28 cellular contexts compared by ENCODE assay signal in the genomic region with DNA sequence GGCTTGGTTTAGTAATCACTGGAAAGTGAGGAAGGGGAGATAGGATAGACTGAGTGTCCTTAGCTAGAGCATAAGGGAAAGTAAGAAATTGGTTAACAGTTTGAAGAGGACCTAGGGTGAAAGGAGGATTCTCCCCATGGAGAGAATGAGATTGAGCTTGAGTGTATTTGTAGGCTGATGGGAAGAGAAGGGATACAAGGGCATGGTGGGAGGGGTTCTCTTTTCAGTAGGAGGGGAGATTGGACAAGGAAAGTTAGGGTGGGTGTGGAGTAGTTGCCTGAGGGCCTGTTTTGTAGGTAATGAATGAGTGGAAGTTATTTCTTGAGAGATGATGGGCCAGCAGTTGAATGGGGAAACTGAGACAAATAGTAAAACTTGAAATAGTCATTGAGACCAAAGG. TPM values are rescaled to one million over a fixed set of nuclear protein-coding genes. Genes with fewer than 3 reads are reported as not detected.
DNase-seq lines count a peak whose midpoint lies in the region; ATAC-seq, FAIRE-seq and TF ChIP-seq lines count a peak whose summit lies in the region.
"Had no signal": no experiment of that assay in that cellular context is flagged by ENCODE, and none has a peak within 500 bp of the region (broad histone marks: within the 10 kb centered on the region; RNA-seq: fewer than 3 reads in every experiment).

No MANE protein-coding gene starts in this region.

- no peak overlapping the region for H4K91ac ChIP-seq in H1 (replicated peaks; ENCODE audit: insufficient read length, low read length)

- peaks cover 69% of the 10 kb centered on the region for H3K4me1 ChIP-seq in Loucy (ENCODE audit: insufficient read depth, low read length, poor library complexity, severe bottlenecking)
- H3K4me1 ChIP-seq in H1 (replicated peaks in 1 of 4; ENCODE audit: control insufficient read depth in 3 of 4, insufficient read depth in 4 of 4, low read length in 3 of 4), result peaks cover 0 to 10% (median 3%) of the 10 kb centered on the region in 4 experiments; a peak in 4 of 7 replicates
- peaks cover 39% of the 10 kb centered on the region for H3K4me1 ChIP-seq in neural progenitor cell
- H3K4me1 ChIP-seq: prostate gland had no signal

- H3K79me2 ChIP-seq in Loucy (ENCODE audit: insufficient read depth, low read length) (peaks cover 53% of the 10 kb centered on the region), H1 (ENCODE audit: control insufficient read depth in 1 of 2, insufficient read depth in 2 of 2, low read length in 2 of 2) (peaks cover 6 to 76% of the 10 kb centered on the region in 2 experiments), neural progenitor cell (ENCODE audit: low read depth) (peaks cover 77% of the 10 kb centered on the region)

- no peak overlapping the region for H4K8ac ChIP-seq in H1 (ENCODE audit: extremely low read depth, insufficient read depth, low read length)

- H3K14ac ChIP-seq in H1 (ENCODE audit: insufficient read length), result no peak overlapping the region

- H2AK5ac ChIP-seq in H1 (ENCODE audit: low read depth, low read length), result no peak overlapping the region

- H3F3A ChIP-seq in Loucy (ENCODE audit: low read depth) (0 out of 2 replicates have a peak, but pooled peaks cover 5% of the 10 kb centered on the region), neural progenitor cell (ENCODE audit: low read depth) (peaks cover 30% of the 10 kb centered on the region)

- POLR2A ChIA-PET in H1 (lab: Charles Lee; ENCODE audit: partially characterized antibody), result no interaction called here
- POLR2A ChIA-PET in CD4-positive, alpha-beta T cell (lab: Charles Lee), result interaction anchor here (3.5 to 3.6 kb wide), 2 partner anchors 198 to 207 kb away, joined by 17 to 42 read pairs; a partner anchor contains a TSS
- POLR2A ChIA-PET in naive thymus-derived CD8-positive, alpha-beta T cell (lab: Charles Lee), result interaction anchor here (0.9 to 2.9 kb wide), 2 partner anchors 31 to 208 kb away, joined by 3 to 23 read pairs; a partner anchor contains a TSS

- no peak overlapping the region for H4K5ac ChIP-seq in H1 (ENCODE audit: insufficient read length, low read depth, low read length)

- H3K4me3 ChIP-seq in GM12864 (ENCODE audit: low read depth, low read length), result peak overlapping the region; percentile 9; the same call in 1 of the 2 replicates
- peak overlapping the region; percentile 80 for H3K4me3 ChIP-seq in Loucy (ENCODE audit: low read length, poor library complexity, severe bottlenecking)
- H3K4me3 ChIP-seq in H1 (ENCODE audit: extremely low read depth in 1 of 4, insufficient read depth in 2 of 4, low read depth in 3 of 4, low read length in 4 of 4), result peak overlapping the region in 2 of 4 experiments; percentile 13 to 89; a peak in 4 of 8 replicates
- peak overlapping the region; percentile 73 for H3K4me3 ChIP-seq in neural progenitor cell
- H3K4me3 ChIP-seq: lung, prostate gland, transverse colon had no signal

- no peak for DNase-seq in GM12864 (ENCODE audit: low read depth)
- no peak for DNase-seq in H1 (ENCODE audit: low read depth in 1 of 2, low spot score in 2 of 2)
- no peak for DNase-seq in neural progenitor cell (ENCODE audit: low spot score)
- no peak for DNase-seq in CD4-positive, alpha-beta T cell
- no peak for DNase-seq in GDM1 (lab: John Stamatoyannopoulos, UW)
- DNase-seq in naive thymus-derived CD8-positive, alpha-beta T cell, result no peak
- DNase-seq: activated CD4-positive, alpha-beta T cell treated with anti-CD3 and anti-CD28 coated beads for 48 hours; activated naive CD4-positive, alpha-beta T cell treated with anti-CD3 and anti-CD28 coated beads for 36 hours; activated T-cell treated with anti-CD3 and anti-CD28 coated beads, Interleukin-2, amount 50 U/mL, for 72 hours; CD8-positive, alpha-beta memory T cell; DMS153; effector memory CD4-positive, alpha-beta T cell; foreskin melanocyte; Kasumi-1; NCI-H1694 treated with DMSO at 0.1 percent for 48 hours; NCI-H2171; NCI-H524; RPMI8226; stimulated activated CD8-positive, alpha-beta memory T cell treated with anti-CD3 and anti-CD28 coated beads, Interleukin-4, amount 100 ng/mL, for 48 hours; T-helper 2 cell; transverse colon had no signal

- H3K4me2 ChIP-seq in Loucy (ENCODE audit: low read depth, low read length, poor library complexity, severe bottlenecking) (peak overlapping the region; percentile 81), H1 (ENCODE audit: insufficient read depth in 1 of 2, low read depth in 2 of 2, low read length in 2 of 2) (peak overlapping the region; percentile 78 to 90; a peak in 2 of 4 replicates), neural progenitor cell (peak overlapping the region; percentile 77)

- CTCF ChIA-PET in H1 (lab: Charles Lee; ENCODE audit: partially characterized antibody), result interaction anchor here (1.2 kb wide), 1 partner anchor 9 kb away, joined by 3 read pairs; no protein-coding TSS in a partner anchor
- CTCF ChIA-PET in CD4-positive, alpha-beta T cell (lab: Charles Lee), result no interaction called here

- no peaks in the 10 kb centered on the region; the same call in 1 of the 2 replicates for H3K79me1 ChIP-seq in H1 (ENCODE audit: low read depth, low read length)

- H3K56ac ChIP-seq in H1 (replicated peaks; ENCODE audit: insufficient read length, low read depth, low read length), result no peak overlapping the region

- no peaks in the 10 kb centered on the region for H3K9me2 ChIP-seq in Loucy (replicated peaks; ENCODE audit: low read depth, low read length)

- ATAC-seq in CD4-positive, alpha-beta T cell (ENCODE audit: poor library complexity), result no peak
- no peak for ATAC-seq in naive thymus-derived CD8-positive, alpha-beta T cell
- ATAC-seq: activated T-cell treated with anti-CD3 and anti-CD28 coated beads, Interleukin-2, amount 50 U/mL, for 72 hours; esophagus mucosa had no signal

- no peaks in the 10 kb centered on the region for H3K9me3 Mint-ChIP-seq in neural progenitor cell
- no peaks in the 10 kb centered on the region for H3K9me3 Mint-ChIP-seq in CD4-positive, alpha-beta T cell
- H3K9me3 Mint-ChIP-seq in naive thymus-derived CD8-positive, alpha-beta T cell, result no peaks in the 10 kb centered on the region
- H3K9me3 Mint-ChIP-seq: activated naive CD4-positive, alpha-beta T cell treated with anti-CD3 and anti-CD28 coated beads for 36 hours; activated T-cell treated with anti-CD3 and anti-CD28 coated beads, Interleukin-2, amount 50 U/mL, for 72 hours; CD8-positive, alpha-beta memory T cell had no signal

- no peak for FAIRE-seq in H1 (lab: Jason Lieb, UNC)
- FAIRE-seq: colon, islet of Langerhans had no signal

- H3K36me3 ChIP-seq in Loucy (ENCODE audit: insufficient read depth, low read length), result no peaks in the 10 kb centered on the region
- H3K36me3 ChIP-seq in H1 (ENCODE audit: control insufficient read depth in 2 of 4, insufficient read depth in 4 of 4, low read length in 3 of 4), result no peaks in the 10 kb centered on the region
- H3K36me3 ChIP-seq in neural progenitor cell, result no peaks in the 10 kb centered on the region
- H3K36me3 ChIP-seq: neutrophil, prostate gland, transverse colon had no signal

- no peaks in the 10 kb centered on the region for H3K27me3 ChIP-seq in Loucy (ENCODE audit: insufficient read depth, low read length, poor library complexity, severe bottlenecking)
- H3K27me3 ChIP-seq in H1 (replicated peaks in 1 of 4; ENCODE audit: control insufficient read depth in 3 of 4, extremely low read depth in 1 of 4, insufficient read depth in 3 of 4, low read length in 3 of 4), result no peaks in the 10 kb centered on the region
- H3K27me3 ChIP-seq in neural progenitor cell, result no peaks in the 10 kb centered on the region
- no peaks in the 10 kb centered on the region for H3K27me3 ChIP-seq in CD4-positive, alpha-beta T cell (ENCODE audit: control insufficient read depth, insufficient read depth, low read length)
- H3K27me3 ChIP-seq: transverse colon had no signal

- no peak overlapping the region for H2AFZ ChIP-seq in Loucy (ENCODE audit: low read length)
- H2AFZ ChIP-seq in H1 (ENCODE audit: low read length), result no peak overlapping the region
- H2AFZ ChIP-seq in neural progenitor cell (replicated peaks), result no peak overlapping the region

- H3K4me1 Mint-ChIP-seq in neural progenitor cell, result peaks cover 5% of the 10 kb centered on the region
- H3K4me1 Mint-ChIP-seq in CD4-positive, alpha-beta T cell (ENCODE audit: low read depth), result peaks cover 13% of the 10 kb centered on the region
- peaks cover 5 to 32% (median 22%) of the 10 kb centered on the region in 4 donors for H3K4me1 Mint-ChIP-seq in naive thymus-derived CD8-positive, alpha-beta T cell

- H3K18ac ChIP-seq in H1 (ENCODE audit: extremely low read depth, low read length), result no peak overlapping the region

- no peak overlapping the region for H2BK120ac ChIP-seq in H1 (replicated peaks; ENCODE audit: low read depth, low read length)

- TF ChIP-seq EP300 in H1 (IDR thresholded peaks at IDR 0.05; ENCODE audit: borderline replicate concordance in 1 of 2, low read depth in 2 of 2, low read length in 2 of 2), result no peak

- intact Hi-C loops in CD4-positive, alpha-beta T cell (cut with DNase I, micrococcal nuclease), result loop anchor here in 1 of 2 experiments (5.0 to 10.0 kb wide), 2 partner anchors 686 to 1277 kb away; a partner anchor contains a TSS

- no peak overlapping the region for H3K4me3 Mint-ChIP-seq in neural progenitor cell
- no peak overlapping the region for H3K4me3 Mint-ChIP-seq in CD4-positive, alpha-beta T cell
- H3K4me3 Mint-ChIP-seq in naive thymus-derived CD8-positive, alpha-beta T cell, result no peak overlapping the region
- H3K4me3 Mint-ChIP-seq: activated naive CD4-positive, alpha-beta T cell treated with anti-CD3 and anti-CD28 coated beads for 36 hours; activated T-cell treated with anti-CD3 and anti-CD28 coated beads, Interleukin-2, amount 50 U/mL, for 72 hours; CD8-positive, alpha-beta memory T cell had no signal

- no peak overlapping the region for H2BK5ac ChIP-seq in H1 (ENCODE audit: low read depth, low read length)

- H3K9ac ChIP-seq in Loucy (ENCODE audit: low read depth, low read length, poor library complexity, severe bottlenecking), result no peak overlapping the region
- H3K9ac ChIP-seq in H1 (replicated peaks in 1 of 4; ENCODE audit: extremely low read depth in 1 of 4, low read depth in 3 of 4, low read length in 3 of 4), result no peak overlapping the region; a peak in 1 of 7 replicates
- no peak overlapping the region for H3K9ac ChIP-seq in neural progenitor cell

- no peak for TF ChIP-seq RAD21 in H1 (IDR thresholded peaks at IDR 0.05 in 1 of 2, conservative IDR thresholded peaks at IDR 0.05 in 1 of 2; ENCODE audit: low read depth in 2 of 2, low read length in 2 of 2)

- no peak overlapping the region for H2BK12ac ChIP-seq in H1 (ENCODE audit: low read depth, low read length)

- peaks cover 11% of the 10 kb centered on the region for H3K23me2 ChIP-seq in H1 (ENCODE audit: low read depth, low read length)

- TF ChIP-seq POLR2A in H1 (IDR thresholded peaks at IDR 0.05; ENCODE audit: control extremely low read depth in 1 of 2, low read depth in 2 of 2, low read length in 2 of 2), result no peak

- H3K27ac Mint-ChIP-seq in neural progenitor cell, result no peak overlapping the region
- no peak overlapping the region for H3K27ac Mint-ChIP-seq in CD4-positive, alpha-beta T cell
- H3K27ac Mint-ChIP-seq in naive thymus-derived CD8-positive, alpha-beta T cell, result no peak overlapping the region
- H3K27ac Mint-ChIP-seq: activated naive CD4-positive, alpha-beta T cell treated with anti-CD3 and anti-CD28 coated beads for 36 hours; activated T-cell treated with anti-CD3 and anti-CD28 coated beads, Interleukin-2, amount 50 U/mL, for 72 hours; CD8-positive, alpha-beta memory T cell had no signal

- TF ChIP-seq CTCF in GM12864 (IDR thresholded peaks at IDR 0.05; ENCODE audit: low read depth, low read length, missing control alignments) (no peak), Loucy (conservative IDR thresholded peaks at IDR 0.05; ENCODE audit: low read length) (no peak), H1 (IDR thresholded peaks at IDR 0.05; ENCODE audit: control extremely low read depth in 1 of 3, insufficient read depth in 1 of 3, low read depth in 1 of 3, low read length in 3 of 3) (no peak), neural progenitor cell (IDR thresholded peaks at IDR 0.05) (no peak)
- no peak for TF ChIP-seq CTCF in CD4-positive, alpha-beta T cell (IDR thresholded peaks at IDR 0.05)

- no peak overlapping the region for H2BK15ac ChIP-seq in H1 (ENCODE audit: low read length)

- H3K27me3 Mint-ChIP-seq in neural progenitor cell (ENCODE audit: insufficient read depth, low read depth), result no peaks in the 10 kb centered on the region
- H3K27me3 Mint-ChIP-seq in CD4-positive, alpha-beta T cell, result no peaks in the 10 kb centered on the region
- no peaks in the 10 kb centered on the region for H3K27me3 Mint-ChIP-seq in naive thymus-derived CD8-positive, alpha-beta T cell
- H3K27me3 Mint-ChIP-seq: CD8-positive, alpha-beta memory T cell had no signal

- no peak overlapping the region for H3K23ac ChIP-seq in H1 (ENCODE audit: insufficient read length)

- no peak overlapping the region for H3K4ac ChIP-seq in H1 (replicated peaks; ENCODE audit: insufficient read length, low read depth, low read length)

- no peaks in the 10 kb centered on the region for H3K36me3 Mint-ChIP-seq in neural progenitor cell
- no peaks in the 10 kb centered on the region for H3K36me3 Mint-ChIP-seq in CD4-positive, alpha-beta T cell (ENCODE audit: low read depth)
- peaks cover 0 to 4% (median 0%) of the 10 kb centered on the region in 3 donors for H3K36me3 Mint-ChIP-seq in naive thymus-derived CD8-positive, alpha-beta T cell

- peaks cover 11% of the 10 kb centered on the region for H4K20me1 ChIP-seq in Loucy (ENCODE audit: insufficient read depth, low read length, poor library complexity, severe bottlenecking)
- no peaks in the 10 kb centered on the region for H4K20me1 ChIP-seq in H1 (replicated peaks in 1 of 2; ENCODE audit: control insufficient read depth in 1 of 2, insufficient read depth in 2 of 2, low read length in 2 of 2)
- peaks cover 37% of the 10 kb centered on the region for H4K20me1 ChIP-seq in neural progenitor cell (ENCODE audit: low read depth)

- H2BK20ac ChIP-seq in H1 (ENCODE audit: low read length), result no peak overlapping the region

- H3K9me3 ChIP-seq in Loucy (ENCODE audit: insufficient read depth, low read depth, low read length), result no peaks in the 10 kb centered on the region
- no peaks in the 10 kb centered on the region for H3K9me3 ChIP-seq in H1 (ENCODE audit: insufficient read depth in 2 of 2, low read depth in 1 of 2, low read length in 1 of 2)
- H3K9me3 ChIP-seq in neural progenitor cell (ENCODE audit: low read depth), result no peaks in the 10 kb centered on the region
- no peaks in the 10 kb centered on the region for H3K9me3 ChIP-seq in CD4-positive, alpha-beta T cell (ENCODE audit: control insufficient read depth, low read length)
- H3K9me3 ChIP-seq: neutrophil, prostate gland, transverse colon had no signal

- H3K27ac ChIP-seq in H1 (ENCODE audit: low read depth, low read length) (no peak overlapping the region), neural progenitor cell (no peak overlapping the region)
- H3K27ac ChIP-seq in CD4-positive, alpha-beta T cell (ENCODE audit: low read depth, low read length), result no peak overlapping the region
- H3K27ac ChIP-seq: neutrophil, prostate gland, transverse colon had no signal

RNA-seq across cellular contexts. Expression of a gene that starts 1.9 kb away (rescaled TPM):
- 23.3 and 32.4 TPM in 2 replicates for total RNA-seq in H1 (2021; fragmentation: NEBNext Ultra II Directional; extraction: Animal tissue kit (Norgen Biotek cat#: 25700))
- 11.8 and 19.7 TPM in 2 replicates for polyA plus RNA-seq in H1 (2011; rRNA removed)
- 24.8 TPM for polyA plus RNA-seq in H1 (2011; cell fraction: cytosol; rRNA removed)
- 20.7 TPM for polyA plus RNA-seq in H1 (2011; cell fraction: nucleus; rRNA removed)
- 19.8 to 26.7 TPM (median 22.1 TPM) in 4 replicates for polyA plus RNA-seq in H1 (2012, experiment 1 of 2)
- polyA plus RNA-seq in H1 (2012, experiment 2 of 2), result 2.5 TPM
- 17.1 TPM for polyA plus RNA-seq in H1 (2013, experiment 1 of 2)
- 16.3 TPM for polyA plus RNA-seq in H1 (2013, experiment 2 of 2)
- polyA minus RNA-seq in H1 (2011; rRNA and poly(A)+ RNA removed), result 29.2 and 34.1 TPM in 2 replicates
- polyA minus RNA-seq in H1 (2011; cell fraction: cytosol; rRNA and poly(A)+ RNA removed), result 15.0 TPM
- 76.8 TPM for polyA minus RNA-seq in H1 (2011; cell fraction: nucleus; rRNA and poly(A)+ RNA removed)
- total RNA-seq in neural progenitor cell (ENCODE audit: low replicate concordance), result 51.9 and 105 TPM in 2 replicates
- total RNA-seq in CD4-positive, alpha-beta T cell, result 10 to 100 TPM; 21.6 to 22.5 TPM
- 10 to 100 TPM; 27.3 to 27.9 TPM for total RNA-seq in naive thymus-derived CD8-positive, alpha-beta T cell
- polyA plus RNA-seq in naive thymus-derived CD8-positive, alpha-beta T cell, result 10 to 100 TPM in 1 of 3 donors, 1 to 10 TPM in 2; 9.4 to 16.1 (median 9.9) TPM

RNA-seq across cellular contexts. Expression of a gene that starts 31.7 kb away (rescaled TPM):
- 7.7 and 7.8 TPM in 2 replicates for total RNA-seq in H1 (2021; fragmentation: NEBNext Ultra II Directional; extraction: Animal tissue kit (Norgen Biotek cat#: 25700))
- 1.2 and 1.5 TPM in 2 replicates for polyA plus RNA-seq in H1 (2011; rRNA removed)
- 1.8 TPM for polyA plus RNA-seq in H1 (2011; cell fraction: cytosol; rRNA removed)
- 1.0 TPM for polyA plus RNA-seq in H1 (2011; cell fraction: nucleus; rRNA removed)
- polyA plus RNA-seq in H1 (2012, experiment 1 of 2), result 3.5 to 5.6 TPM (median 4.6 TPM) in 4 replicates
- polyA plus RNA-seq in H1 (2012, experiment 2 of 2), result 0.73 TPM
- polyA plus RNA-seq in H1 (2013, experiment 1 of 2), result 4.3 TPM
- polyA plus RNA-seq in H1 (2013, experiment 2 of 2), result 3.9 TPM
- polyA minus RNA-seq in H1 (2011; rRNA and poly(A)+ RNA removed), result 0.79 and 2.0 TPM in 2 replicates
- 2.5 TPM for polyA minus RNA-seq in H1 (2011; cell fraction: cytosol; rRNA and poly(A)+ RNA removed)
- polyA minus RNA-seq in H1 (2011; cell fraction: nucleus; rRNA and poly(A)+ RNA removed), result 3.0 TPM
- 19.5 and 29.6 TPM in 2 replicates for total RNA-seq in neural progenitor cell (ENCODE audit: low replicate concordance)
- 10 to 100 TPM; 10.4 TPM for total RNA-seq in CD4-positive, alpha-beta T cell
- 10 to 100 TPM; 11.8 to 12.7 TPM for total RNA-seq in naive thymus-derived CD8-positive, alpha-beta T cell
- 10 to 100 TPM in 1 of 3 donors, 1 to 10 TPM in 2; 7.9 to 10.4 (median 8.5) TPM for polyA plus RNA-seq in naive thymus-derived CD8-positive, alpha-beta T cell
